ENCODE assay signal across 1 cellular context in the genomic region with DNA sequence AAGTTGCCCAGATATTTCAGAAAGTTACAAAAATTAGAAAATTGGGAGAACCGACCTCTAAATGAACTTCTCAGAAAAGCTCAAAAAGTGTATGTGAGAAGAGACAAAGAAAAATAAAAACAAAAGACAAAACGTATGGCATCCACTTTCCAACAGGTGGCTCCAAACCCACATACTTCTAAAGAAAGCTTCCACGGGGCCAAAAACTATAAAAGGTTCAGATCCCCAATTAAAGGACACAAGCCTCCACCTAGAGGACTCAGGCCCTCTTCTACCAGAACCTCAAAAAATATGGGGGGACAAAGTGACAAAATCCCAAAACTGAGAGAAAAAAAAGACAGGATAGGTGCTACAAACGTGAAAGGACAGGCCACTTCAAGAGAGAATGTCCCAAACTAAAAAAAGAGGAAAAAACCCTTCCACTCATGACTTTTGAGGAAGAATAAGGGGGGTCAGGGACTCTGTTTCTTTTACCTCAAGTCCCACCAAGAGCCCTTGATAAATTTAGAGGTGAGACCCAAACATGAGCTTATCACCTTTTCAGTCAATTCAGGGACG.
TF ChIP-seq lines count a peak whose summit lies in the region.

No MANE protein-coding gene starts in this region.

TF ChIP-seq in GM23338, 12 proteins besides CTCF, POLR2A, EP300 and RAD21 (continued from another document):
- TF ChIP-seq, protein P1, sequence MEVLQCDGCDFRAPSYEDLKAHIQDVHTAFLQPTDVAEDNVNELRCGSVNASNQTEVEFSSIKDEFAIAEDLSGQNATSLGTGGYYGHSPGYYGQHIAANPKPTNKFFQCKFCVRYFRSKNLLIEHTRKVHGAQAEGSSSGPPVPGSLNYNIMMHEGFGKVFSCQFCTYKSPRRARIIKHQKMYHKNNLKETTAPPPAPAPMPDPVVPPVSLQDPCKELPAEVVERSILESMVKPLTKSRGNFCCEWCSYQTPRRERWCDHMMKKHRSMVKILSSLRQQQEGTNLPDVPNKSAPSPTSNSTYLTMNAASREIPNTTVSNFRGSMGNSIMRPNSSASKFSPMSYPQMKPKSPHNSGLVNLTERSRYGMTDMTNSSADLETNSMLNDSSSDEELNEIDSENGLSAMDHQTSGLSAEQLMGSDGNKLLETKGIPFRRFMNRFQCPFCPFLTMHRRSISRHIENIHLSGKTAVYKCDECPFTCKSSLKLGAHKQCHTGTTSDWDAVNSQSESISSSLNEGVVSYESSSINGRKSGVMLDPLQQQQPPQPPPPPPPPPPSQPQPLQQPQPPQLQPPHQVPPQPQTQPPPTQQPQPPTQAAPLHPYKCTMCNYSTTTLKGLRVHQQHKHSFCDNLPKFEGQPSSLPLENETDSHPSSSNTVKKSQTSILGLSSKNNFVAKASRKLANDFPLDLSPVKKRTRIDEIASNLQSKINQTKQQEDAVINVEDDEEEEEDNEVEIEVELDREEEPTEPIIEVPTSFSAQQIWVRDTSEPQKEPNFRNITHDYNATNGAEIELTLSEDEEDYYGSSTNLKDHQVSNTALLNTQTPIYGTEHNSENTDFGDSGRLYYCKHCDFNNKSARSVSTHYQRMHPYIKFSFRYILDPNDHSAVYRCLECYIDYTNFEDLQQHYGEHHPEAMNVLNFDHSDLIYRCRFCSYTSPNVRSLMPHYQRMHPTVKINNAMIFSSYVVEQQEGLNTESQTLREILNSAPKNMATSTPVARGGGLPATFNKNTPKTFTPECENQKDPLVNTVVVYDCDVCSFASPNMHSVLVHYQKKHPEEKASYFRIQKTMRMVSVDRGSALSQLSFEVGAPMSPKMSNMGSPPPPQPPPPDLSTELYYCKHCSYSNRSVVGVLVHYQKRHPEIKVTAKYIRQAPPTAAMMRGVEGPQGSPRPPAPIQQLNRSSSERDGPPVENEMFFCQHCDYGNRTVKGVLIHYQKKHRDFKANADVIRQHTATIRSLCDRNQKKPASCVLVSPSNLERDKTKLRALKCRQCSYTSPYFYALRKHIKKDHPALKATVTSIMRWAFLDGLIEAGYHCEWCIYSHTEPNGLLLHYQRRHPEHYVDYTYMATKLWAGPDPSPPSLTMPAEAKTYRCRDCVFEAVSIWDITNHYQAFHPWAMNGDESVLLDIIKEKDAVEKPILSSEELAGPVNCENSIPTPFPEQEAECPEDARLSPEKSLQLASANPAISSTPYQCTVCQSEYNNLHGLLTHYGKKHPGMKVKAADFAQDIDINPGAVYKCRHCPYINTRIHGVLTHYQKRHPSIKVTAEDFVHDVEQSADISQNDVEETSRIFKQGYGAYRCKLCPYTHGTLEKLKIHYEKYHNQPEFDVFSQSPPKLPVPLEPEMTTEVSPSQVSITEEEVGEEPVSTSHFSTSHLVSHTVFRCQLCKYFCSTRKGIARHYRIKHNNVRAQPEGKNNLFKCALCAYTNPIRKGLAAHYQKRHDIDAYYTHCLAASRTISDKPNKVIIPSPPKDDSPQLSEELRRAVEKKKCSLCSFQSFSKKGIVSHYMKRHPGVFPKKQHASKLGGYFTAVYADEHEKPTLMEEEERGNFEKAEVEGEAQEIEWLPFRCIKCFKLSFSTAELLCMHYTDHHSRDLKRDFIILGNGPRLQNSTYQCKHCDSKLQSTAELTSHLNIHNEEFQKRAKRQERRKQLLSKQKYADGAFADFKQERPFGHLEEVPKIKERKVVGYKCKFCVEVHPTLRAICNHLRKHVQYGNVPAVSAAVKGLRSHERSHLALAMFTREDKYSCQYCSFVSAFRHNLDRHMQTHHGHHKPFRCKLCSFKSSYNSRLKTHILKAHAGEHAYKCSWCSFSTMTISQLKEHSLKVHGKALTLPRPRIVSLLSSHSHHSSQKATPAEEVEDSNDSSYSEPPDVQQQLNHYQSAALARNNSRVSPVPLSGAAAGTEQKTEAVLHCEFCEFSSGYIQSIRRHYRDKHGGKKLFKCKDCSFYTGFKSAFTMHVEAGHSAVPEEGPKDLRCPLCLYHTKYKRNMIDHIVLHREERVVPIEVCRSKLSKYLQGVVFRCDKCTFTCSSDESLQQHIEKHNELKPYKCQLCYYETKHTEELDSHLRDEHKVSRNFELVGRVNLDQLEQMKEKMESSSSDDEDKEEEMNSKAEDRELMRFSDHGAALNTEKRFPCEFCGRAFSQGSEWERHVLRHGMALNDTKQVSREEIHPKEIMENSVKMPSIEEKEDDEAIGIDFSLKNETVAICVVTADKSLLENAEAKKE (CRISPR knock-in tag; IDR thresholded peaks at IDR 0.05), result no peak
- TF ChIP-seq POLR2AphosphoS5 (IDR thresholded peaks at IDR 0.05; ENCODE audit: low read depth) (no peak), EZH2phosphoT487 (IDR thresholded peaks at IDR 0.05; ENCODE audit: unreplicated experiment) (no peak), ZNF114 (CRISPR knock-in tag; IDR thresholded peaks at IDR 0.05) (no peak)
